ENCODE assay signal across 1 cellular context in genomic region chr4:147025042-147025441, GRCh38.
TF ChIP-seq lines count a peak whose summit lies in the region.

No MANE protein-coding gene starts in this region.

TF ChIP-seq in WTC11, 78 proteins besides CTCF, POLR2A, EP300 and RAD21 (continued from another document):
- TF ChIP-seq ATF2 (CRISPR knock-in tag; IDR thresholded peaks at IDR 0.05; ENCODE audit: borderline replicate concordance, low read depth) (no peak), STAT6 (CRISPR knock-in tag; conservative IDR thresholded peaks at IDR 0.05; ENCODE audit: low read depth) (no peak), HMGA2 (CRISPR knock-in tag; IDR thresholded peaks at IDR 0.05) (no peak), HMGXB4 (CRISPR knock-in tag; IDR thresholded peaks at IDR 0.05) (no peak), NR2C2 (CRISPR knock-in tag; IDR thresholded peaks at IDR 0.05) (no peak), ATF6 (CRISPR knock-in tag; IDR thresholded peaks at IDR 0.05) (no peak), ARID4B (CRISPR knock-in tag; IDR thresholded peaks at IDR 0.05; ENCODE audit: borderline replicate concordance) (no peak), USF1 (CRISPR knock-in tag; IDR thresholded peaks at IDR 0.05) (no peak), SP1 (CRISPR knock-in tag; conservative IDR thresholded peaks at IDR 0.05) (no peak), JUN (CRISPR knock-in tag; IDR thresholded peaks at IDR 0.05) (no peak), SMAD3 (CRISPR knock-in tag; IDR thresholded peaks at IDR 0.05; ENCODE audit: borderline replicate concordance) (no peak), ZNF532 (CRISPR knock-in tag; IDR thresholded peaks at IDR 0.05; ENCODE audit: borderline replicate concordance) (no peak), ESRRA (CRISPR knock-in tag; IDR thresholded peaks at IDR 0.05; ENCODE audit: borderline replicate concordance) (no peak), ZBTB21 (CRISPR knock-in tag; IDR thresholded peaks at IDR 0.05; ENCODE audit: borderline replicate concordance) (no peak), ZNF671 (CRISPR knock-in tag; IDR thresholded peaks at IDR 0.05) (no peak), ZNF263 (CRISPR knock-in tag; IDR thresholded peaks at IDR 0.05; ENCODE audit: low read depth) (no peak)
